16 cellular contexts compared by ENCODE assay signal in genomic region chr18:74533666-74534065, GRCh38. TPM values are rescaled to one million over a fixed set of nuclear protein-coding genes. Genes with fewer than 3 reads are reported as not detected.
"Had no signal": no experiment of that assay in that cellular context is flagged by ENCODE, and none has a peak within 500 bp of the region (broad histone marks: within the 10 kb centered on the region; RNA-seq: fewer than 3 reads in every experiment).

No MANE protein-coding gene starts in this region.

- H3K4me3 Mint-ChIP-seq: activated B cell treated with CpG ODN at 0.5 μM for 24 hours; activated naive CD8-positive, alpha-beta T cell treated with anti-CD3 and anti-CD28 coated beads for 36 hours; brain; dendritic cell treated with granulocyte-macrophage colony-stimulating factor and Interleukin-4, amounts not matched to agents 40 ng/mL and 50 ng/mL, for 4 days; naive thymus-derived CD4-positive, alpha-beta T cell; stimulated activated memory B cell treated with anti-CD40 and anti-IgM and Interleukin-4, amounts not matched to agents 10 μg/mL and 1 μg/mL and 100 μg/mL, for 72 hours had no signal

- H3K27ac ChIP-seq: heart right ventricle had no signal

- H3K36me3 ChIP-seq: heart right ventricle had no signal

- H3K4me3 ChIP-seq: heart right ventricle, mucosa of descending colon had no signal

- ATAC-seq: heart right ventricle; left lobe of liver; mucosa of descending colon; naive thymus-derived CD4-positive, alpha-beta T cell; stimulated activated memory B cell treated with anti-CD40 and anti-IgM and Interleukin-4, amounts not matched to agents 10 μg/mL and 1 μg/mL and 100 μg/mL, for 72 hours had no signal

- H3K4me1 Mint-ChIP-seq: activated B cell treated with CpG ODN at 0.5 μM for 24 hours; activated naive CD8-positive, alpha-beta T cell treated with anti-CD3 and anti-CD28 coated beads for 36 hours; brain; naive thymus-derived CD4-positive, alpha-beta T cell; stimulated activated memory B cell treated with anti-CD40 and anti-IgM and Interleukin-4, amounts not matched to agents 10 μg/mL and 1 μg/mL and 100 μg/mL, for 72 hours had no signal

- H3K27ac Mint-ChIP-seq: activated B cell treated with CpG ODN at 0.5 μM for 24 hours; activated naive CD8-positive, alpha-beta T cell treated with anti-CD3 and anti-CD28 coated beads for 36 hours; dendritic cell treated with granulocyte-macrophage colony-stimulating factor and Interleukin-4, amounts not matched to agents 40 ng/mL and 50 ng/mL, for 4 days; naive thymus-derived CD4-positive, alpha-beta T cell; stimulated activated memory B cell treated with anti-CD40 and anti-IgM and Interleukin-4, amounts not matched to agents 10 μg/mL and 1 μg/mL and 100 μg/mL, for 72 hours had no signal

- H3K27me3 ChIP-seq: heart right ventricle had no signal

- H3K9me3 Mint-ChIP-seq: activated B cell treated with CpG ODN at 0.5 μM for 24 hours; activated naive CD8-positive, alpha-beta T cell treated with anti-CD3 and anti-CD28 coated beads for 36 hours; dendritic cell treated with granulocyte-macrophage colony-stimulating factor and Interleukin-4, amounts not matched to agents 40 ng/mL and 50 ng/mL, for 4 days; stimulated activated memory B cell treated with anti-CD40 and anti-IgM and Interleukin-4, amounts not matched to agents 10 μg/mL and 1 μg/mL and 100 μg/mL, for 72 hours had no signal

- H3K36me3 Mint-ChIP-seq: activated naive CD8-positive, alpha-beta T cell treated with anti-CD3 and anti-CD28 coated beads for 36 hours; brain; naive thymus-derived CD4-positive, alpha-beta T cell; stimulated activated memory B cell treated with anti-CD40 and anti-IgM and Interleukin-4, amounts not matched to agents 10 μg/mL and 1 μg/mL and 100 μg/mL, for 72 hours had no signal

- H3K4me1 ChIP-seq: heart right ventricle had no signal

- H3K9me3 ChIP-seq: mucosa of descending colon had no signal

- DNase-seq: activated B cell treated with CpG ODN at 0.5 μM for 24 hours; activated CD4-positive, alpha-beta T cell treated with anti-CD3 and anti-CD28 coated beads for 48 hours; activated CD8-positive, alpha-beta memory T cell treated with anti-CD3 and anti-CD28 coated beads for 24 hours; activated naive CD8-positive, alpha-beta T cell treated with anti-CD3 and anti-CD28 coated beads for 36 hours; heart right ventricle; mammary epithelial cell; naive thymus-derived CD4-positive, alpha-beta T cell; stimulated activated CD4-positive, alpha-beta T cell treated with anti-CD3 and anti-CD28 coated beads, Interleukin-2, amount 100 ng/mL, for 48 hours; trophoblast cell had no signal

RNA-seq across cellular contexts. Expression of gene CNDP1, which starts 0.6 kb away (rescaled TPM):
- total RNA-seq: activated naive CD8-positive, alpha-beta T cell treated with anti-CD3 and anti-CD28 coated beads for 36 hours; epithelial cell of proximal tubule; T-helper 1 cell treated with Interleukin-12 subunit alpha and Interleukin-12 subunit beta and Interleukin-4 antibody, amounts not matched to agents 30 ng/mL and 1 ng/mL, for 36 hours had no signal
- polyA plus RNA-seq: mammary epithelial cell had no signal
